ENCODE assay signal across 15 cellular contexts in the genomic region with DNA sequence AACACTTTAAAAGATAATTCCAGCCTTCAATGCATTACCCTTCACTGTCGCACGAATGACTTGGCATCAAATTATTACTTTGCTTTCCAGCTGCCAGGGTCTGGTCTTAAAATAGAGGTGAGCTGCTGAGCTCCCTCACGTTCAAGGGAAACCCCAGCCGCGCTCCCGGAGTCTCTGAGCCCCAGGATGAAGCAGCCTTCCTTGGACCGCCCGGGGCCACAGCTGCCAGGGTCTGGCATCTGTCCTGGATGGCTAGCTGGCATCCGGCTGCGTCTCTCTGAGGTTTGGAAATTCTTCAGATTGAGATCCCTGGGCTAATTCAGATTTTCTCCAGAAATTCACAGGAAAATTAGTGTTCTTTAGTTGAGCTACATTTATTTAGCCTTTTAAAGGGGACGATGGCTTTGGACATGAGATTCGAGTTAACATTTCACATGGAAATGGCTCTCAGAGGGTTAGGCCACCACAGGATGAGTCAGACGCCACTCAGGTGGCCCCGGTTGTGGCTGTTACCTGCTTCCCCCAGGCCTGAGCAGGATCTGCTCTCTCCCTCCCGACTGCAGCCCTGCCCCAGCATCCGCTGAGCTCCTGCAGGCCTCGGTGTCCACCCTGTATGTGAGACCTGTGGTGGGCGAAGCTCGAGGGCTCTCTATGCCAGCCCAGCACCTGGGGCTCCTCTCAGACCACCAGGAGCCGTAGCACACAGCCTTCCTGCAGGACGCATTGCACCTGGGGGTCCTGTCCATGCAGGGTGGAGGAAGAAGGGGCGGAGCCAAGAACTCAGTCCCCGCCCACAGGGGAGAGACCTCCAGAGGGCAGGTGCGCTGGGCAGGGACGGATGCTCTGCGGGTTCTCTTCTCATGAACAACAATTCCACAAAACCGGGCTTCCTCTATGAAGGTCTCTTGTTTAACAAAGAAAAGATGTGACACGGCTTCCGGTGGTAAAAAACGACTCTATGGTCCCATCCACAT.
DNase-seq lines count a peak whose midpoint lies in the region; ATAC-seq and TF ChIP-seq lines count a peak whose summit lies in the region.
"Had no signal": no experiment of that assay in that cellular context is flagged by ENCODE, and none has a peak within 500 bp of the region (broad histone marks: within the 10 kb centered on the region; RNA-seq: fewer than 3 reads in every experiment).

No MANE protein-coding gene starts in this region.

- H3K36me3 ChIP-seq in H7 (replicated peaks; ENCODE audit: control insufficient read depth, insufficient read depth, low read length), result no peaks in the 10 kb centered on the region; the same call in none of the 2 replicates
- H3K36me3 ChIP-seq: HAP-1 had no signal

- DNase-seq in H7 (peak; percentile 82), RWPE1 (ENCODE audit: low spot score) (no peak), iPS-NIHi7 (ENCODE audit: extremely low spot score) (peak; percentile 44), putamen (ENCODE audit: low spot score) (peak; percentile 49), middle frontal gyrus (ENCODE audit: extremely low spot score, low spot score) (no peak)
- no peak for DNase-seq in naive thymus-derived CD8-positive, alpha-beta T cell
- DNase-seq: ACHN; AML-193; Caco-2; CD4-positive, CD25-positive, alpha-beta regulatory T cell; DMS153; NCI-H187 treated with DMSO at 0.1 percent for 48 hours; NCI-H446 treated with DMSO at 0.1 percent for 48 hours had no signal

- no peaks in the 10 kb centered on the region for H3K27me3 ChIP-seq in H7 (ENCODE audit: control insufficient read depth, insufficient read depth, low read length)

- H3K27me3 Mint-ChIP-seq in naive thymus-derived CD8-positive, alpha-beta T cell, result no peaks in the 10 kb centered on the region
- H3K27me3 Mint-ChIP-seq: CD4-positive, CD25-positive, alpha-beta regulatory T cell had no signal

- ATAC-seq in GM21526 (IDR thresholded peaks at IDR 0.05; ENCODE audit: low FRiP score, unreplicated experiment), result no peak
- ATAC-seq in naive thymus-derived CD8-positive, alpha-beta T cell, result no peak

- H3K4me3 ChIP-seq in H7 (ENCODE audit: insufficient read depth, low read depth, low read length), result no peak overlapping the region
- H3K4me3 ChIP-seq: HAP-1 had no signal

- H3K27ac ChIP-seq in RWPE1, result peak overlapping the region; percentile 21; the same call in 1 of the 2 replicates

- H3K4me3 Mint-ChIP-seq in naive thymus-derived CD8-positive, alpha-beta T cell, result no peak overlapping the region
- H3K4me3 Mint-ChIP-seq: CD4-positive, CD25-positive, alpha-beta regulatory T cell had no signal

- no peak overlapping the region for H3K27ac Mint-ChIP-seq in naive thymus-derived CD8-positive, alpha-beta T cell
- H3K27ac Mint-ChIP-seq: CD4-positive, CD25-positive, alpha-beta regulatory T cell had no signal

- POLR2A ChIA-PET in RWPE1 (lab: Yijun Ruan, JAX; ENCODE audit: low non-redundant PET), result no interaction called here
- POLR2A ChIA-PET in naive thymus-derived CD8-positive, alpha-beta T cell (lab: Charles Lee), result interaction anchor here (0.7 kb wide), 1 partner anchor 283 kb away, joined by 3 read pairs; no protein-coding TSS in a partner anchor

- H3K9me3 Mint-ChIP-seq in naive thymus-derived CD8-positive, alpha-beta T cell, result no peaks in the 10 kb centered on the region
- H3K9me3 Mint-ChIP-seq: CD4-positive, CD25-positive, alpha-beta regulatory T cell had no signal

- peaks cover 0 to 3% (median 0%) of the 10 kb centered on the region in 4 donors for H3K4me1 Mint-ChIP-seq in naive thymus-derived CD8-positive, alpha-beta T cell

- CTCF ChIA-PET in RWPE1 (lab: Yijun Ruan, JAX), result interaction anchor here (0.5 to 0.7 kb wide), 2 partner anchors 63 to 542 kb away, joined by 3 read pairs; no protein-coding TSS in a partner anchor

- TF ChIP-seq CTCF in RWPE1 (conservative IDR thresholded peaks at IDR 0.05; ENCODE audit: low read depth), result no peak

- peaks cover 0 to 48% (median 7%) of the 10 kb centered on the region in 3 donors for H3K36me3 Mint-ChIP-seq in naive thymus-derived CD8-positive, alpha-beta T cell

Comparison
In these comparisons a context has a peak if more than half of its experiments do, and no peak if none do; other contexts are left out.
1. DNase-seq: peak in H7 (single experiment), iPS-NIHi7 (single experiment) and putamen (single experiment); none in RWPE1 (single experiment), middle frontal gyrus (single experiment) and naive thymus-derived CD8-positive, alpha-beta T cell (0 of 10).